ENCODE assay signal across 17 cellular contexts in the genomic region with DNA sequence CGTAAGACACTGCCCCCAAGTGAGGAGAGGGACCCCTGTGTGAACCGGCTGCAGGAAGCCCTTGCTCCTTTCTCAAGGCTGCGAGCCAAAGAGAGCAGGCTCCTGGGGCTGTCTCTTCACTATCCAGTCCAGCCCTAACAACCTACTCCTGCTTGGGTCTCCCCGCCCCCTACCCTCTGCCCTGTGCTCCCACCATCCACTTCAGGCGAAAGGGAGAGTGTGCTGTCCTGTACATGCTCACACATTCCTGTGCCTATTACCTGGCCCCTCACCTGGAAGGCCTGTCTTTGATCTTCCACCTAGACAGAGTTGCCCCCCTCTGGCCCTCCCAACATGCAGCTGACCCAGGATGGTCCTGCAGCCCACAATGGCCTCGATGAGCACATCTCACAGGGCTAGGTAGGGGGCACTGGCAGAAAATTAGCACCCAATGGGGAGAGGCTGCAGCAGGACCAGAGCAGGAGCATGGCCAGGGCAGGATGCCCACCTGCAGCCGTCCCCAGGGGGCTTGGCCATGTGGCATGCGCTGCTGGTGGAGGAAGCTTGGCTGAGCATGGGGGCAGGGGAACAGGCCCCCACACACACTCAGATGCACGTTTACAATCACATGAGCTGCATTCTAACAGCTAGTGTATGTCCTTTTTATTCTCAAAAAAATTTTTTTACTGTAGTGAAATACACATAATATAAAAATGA.
DNase-seq lines count a peak whose midpoint lies in the region; ATAC-seq and TF ChIP-seq lines count a peak whose summit lies in the region.
"Had no signal": no experiment of that assay in that cellular context is flagged by ENCODE, and none has a peak within 500 bp of the region (broad histone marks: within the 10 kb centered on the region; RNA-seq: fewer than 3 reads in every experiment).

No MANE protein-coding gene starts in this region.

- no peaks in the 10 kb centered on the region for H3K36me3 ChIP-seq in BLaER1
- no peaks in the 10 kb centered on the region for H3K36me3 ChIP-seq in HEK293 (ENCODE audit: control insufficient read depth in 2 of 2, insufficient read depth in 1 of 2, low read length in 2 of 2)
- no peaks in the 10 kb centered on the region for H3K36me3 ChIP-seq in osteoblast (ENCODE audit: insufficient read depth, low read length)
- H3K36me3 ChIP-seq: BE2C had no signal

- no peaks in the 10 kb centered on the region for H3K27me3 ChIP-seq in BLaER1
- H3K27me3 ChIP-seq in right cardiac atrium (ENCODE audit: control insufficient read depth, insufficient read depth): no peaks in the 10 kb centered on the region
- no peaks in the 10 kb centered on the region for H3K27me3 ChIP-seq in osteoblast (ENCODE audit: insufficient read depth, low read length)
- H3K27me3 ChIP-seq: BE2C, SJCRH30 had no signal

- intact Hi-C loops in right cardiac atrium (cut with DNase I): no loop called here

- CTCF ChIA-PET in HEK293 (lab: Yijun Ruan, JAX): interaction anchor here (1.4 kb wide), 1 partner anchor 123 kb away, joined by 5 read pairs; a partner anchor contains a TSS

- H3K27ac ChIP-seq in BLaER1 (no peak overlapping the region), HEK293 (ENCODE audit: extremely low read depth, low read depth, low read length) (no peak overlapping the region), right cardiac atrium (ENCODE audit: low read length) (no peak overlapping the region), osteoblast (ENCODE audit: low read depth, low read length) (no peak overlapping the region)
- H3K27ac ChIP-seq: GM23248, SJCRH30 had no signal

- peaks cover 32% of the 10 kb centered on the region for H3K9me3 ChIP-seq in BLaER1
- no peaks in the 10 kb centered on the region for H3K9me3 ChIP-seq in HEK293 (ENCODE audit: control insufficient read depth, insufficient read depth, low read depth, low read length)
- H3K9me3 ChIP-seq in right cardiac atrium (ENCODE audit: control insufficient read depth, low read length): no peaks in the 10 kb centered on the region
- H3K9me3 ChIP-seq in osteoblast (ENCODE audit: low read depth, low read length): peaks cover 5% of the 10 kb centered on the region
- H3K9me3 ChIP-seq: BE2C had no signal

- H3K4me2 ChIP-seq in BLaER1: 0 out of 2 replicates have a peak overlapping the region, but pooled peaks have one; percentile 13
- no peak overlapping the region for H3K4me2 ChIP-seq in osteoblast (ENCODE audit: insufficient read depth, low read length)

- no peaks in the 10 kb centered on the region for H3K79me2 ChIP-seq in osteoblast (ENCODE audit: insufficient read depth, low read length)

- 85% methylated on average over 9 of the region's 9 CpGs for WGBS in right cardiac atrium

- DNase-seq in right cardiac atrium (peak in 1 of 3 donors; percentile 44), osteoblast (ENCODE audit: insufficient read length, low spot score, missing footprints) (peak; percentile 65), NCI-H82 (lab: John Stamatoyannopoulos, UW) (no peak), NCI-H1092 (lab: John Stamatoyannopoulos, UW) (no peak), NOMO-1 (lab: John Stamatoyannopoulos, UW; ENCODE audit: unreplicated experiment in 2 of 2) (no peak)
- DNase-seq: BE2C; CD8-positive, alpha-beta memory T cell; DND-41; GDM1; GM23248; NCI-H1417; NCI-H2029; NCI-H510A; SJCRH30 had no signal

- H4K20me1 ChIP-seq in BLaER1 (no peaks in the 10 kb centered on the region), osteoblast (ENCODE audit: insufficient read depth, low read length) (no peaks in the 10 kb centered on the region)

- POLR2A ChIA-PET in HEK293 (lab: Yijun Ruan, JAX): no interaction called here

- TF ChIP-seq CTCF in HEK293 (tag by site-specific recombination; IDR thresholded peaks at IDR 0.05): no peak
- no peak for TF ChIP-seq CTCF in osteoblast (IDR thresholded peaks at IDR 0.05; ENCODE audit: extremely low read depth, low read depth, low read length)

- no peak overlapping the region for H2AFZ ChIP-seq in osteoblast (ENCODE audit: low read length)
- H2AFZ ChIP-seq: GM23248 had no signal

- H3K9ac ChIP-seq in BLaER1: no peak overlapping the region
- H3K9ac ChIP-seq: GM23248 had no signal

- no peak overlapping the region for H3K4me3 ChIP-seq in BLaER1
- no peak overlapping the region for H3K4me3 ChIP-seq in HEK293 (ENCODE audit: low read depth, low read length)
- H3K4me3 ChIP-seq in right cardiac atrium (ENCODE audit: low read length): no peak overlapping the region
- H3K4me3 ChIP-seq in osteoblast (ENCODE audit: insufficient read depth, low read length): no peak overlapping the region
- H3K4me3 ChIP-seq: GM23248, SJCRH30 had no signal

- ATAC-seq in right cardiac atrium (peak; percentile 24 to 34), HG03571 (IDR thresholded peaks at IDR 0.05; ENCODE audit: unreplicated experiment) (no peak)

- peaks cover 17% of the 10 kb centered on the region for H3K4me1 ChIP-seq in BLaER1
- no peaks in the 10 kb centered on the region for H3K4me1 ChIP-seq in HEK293 (ENCODE audit: control insufficient read depth, insufficient read depth, low read length)
- no peaks in the 10 kb centered on the region for H3K4me1 ChIP-seq in right cardiac atrium (ENCODE audit: control insufficient read depth, insufficient read depth, low read length)
- H3K4me1 ChIP-seq in osteoblast (ENCODE audit: insufficient read depth, low read length): no peaks in the 10 kb centered on the region
- H3K4me1 ChIP-seq: BE2C had no signal

TF ChIP-seq in HEK293, 187 proteins besides CTCF, POLR2A, EP300 and RAD21:
- TF ChIP-seq ZIC2 (tag by site-specific recombination; IDR thresholded peaks at IDR 0.05): 0 out of 2 replicates have a peak, but pooled peaks have one; percentile 22
- TF ChIP-seq ZNF555 (tag by site-specific recombination; conservative IDR thresholded peaks at IDR 0.05): no peak
- TF ChIP-seq, protein P1, sequence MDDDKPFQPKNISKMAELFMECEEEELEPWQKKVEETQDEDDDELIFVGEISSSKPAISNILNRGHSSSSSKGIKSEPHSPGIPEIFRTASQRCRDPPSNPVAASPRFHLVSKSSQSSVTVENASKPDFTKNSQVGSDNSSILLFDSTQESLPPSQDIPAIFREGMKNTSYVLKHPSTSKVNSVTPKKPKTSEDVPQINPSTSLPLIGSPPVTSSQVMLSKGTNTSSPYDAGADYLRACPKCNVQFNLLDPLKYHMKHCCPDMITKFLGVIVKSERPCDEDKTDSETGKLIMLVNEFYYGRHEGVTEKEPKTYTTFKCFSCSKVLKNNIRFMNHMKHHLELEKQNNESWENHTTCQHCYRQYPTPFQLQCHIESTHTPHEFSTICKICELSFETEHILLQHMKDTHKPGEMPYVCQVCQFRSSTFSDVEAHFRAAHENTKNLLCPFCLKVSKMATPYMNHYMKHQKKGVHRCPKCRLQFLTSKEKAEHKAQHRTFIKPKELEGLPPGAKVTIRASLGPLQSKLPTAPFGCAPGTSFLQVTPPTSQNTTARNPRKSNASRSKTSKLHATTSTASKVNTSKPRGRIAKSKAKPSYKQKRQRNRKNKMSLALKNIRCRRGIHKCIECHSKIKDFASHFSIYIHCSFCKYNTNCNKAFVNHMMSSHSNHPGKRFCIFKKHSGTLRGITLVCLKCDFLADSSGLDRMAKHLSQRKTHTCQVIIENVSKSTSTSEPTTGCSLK (tag by site-specific recombination; IDR thresholded peaks at IDR 0.05): no peak
- TF ChIP-seq SP2 (tag by site-specific recombination; IDR thresholded peaks at IDR 0.05): no peak
- TF ChIP-seq ZSCAN16 (tag by site-specific recombination; IDR thresholded peaks at IDR 0.05): no peak
